ENCODE assay signal across 33 cellular contexts in genomic region chr12:46952880-46953517, GRCh38.
"Had no signal": no experiment of that assay in that cellular context is flagged by ENCODE, and none has a peak within 500 bp of the region (broad histone marks: within the 10 kb centered on the region; RNA-seq: fewer than 3 reads in every experiment).

No MANE protein-coding gene starts in this region.

- H3K4me3 Mint-ChIP-seq: activated B cell treated with CpG ODN at 0.5 μM for 24 hours; activated CD4-positive, alpha-beta memory T cell treated with anti-CD3 and anti-CD28 coated beads for 36 hours; activated CD4-positive, alpha-beta T cell treated with anti-CD3 and anti-CD28 coated beads, Interleukin-2, amount 10 ng/mL, durations not matched to agents 24 days and 14 days; activated naive CD4-positive, alpha-beta T cell treated with anti-CD3 and anti-CD28 coated beads, Interleukin-2, amount 10 ng/mL, durations not matched to agents 7 days and 5 days; activated T-helper 1 cell treated with anti-CD3 and anti-CD28 coated beads, Interleukin-12 subunit alpha, Interleukin-12 subunit beta, Interleukin-2, Interleukin-4 antibody, amounts not matched to agents 30 ng/mL and 10 ng/mL and 1 ng/mL, durations not matched to agents 14 hours and 24 hours and 36 hours; T-helper 17 cell; T-helper 2 cell treated with Interferon-gamma antibody and Interleukin-4, amounts not matched to agents 5 μg/mL and 100 μg/mL, for 36 hours had no signal

- H3K9me3 ChIP-seq: adrenal gland, body of pancreas, esophagus squamous epithelium, gastroesophageal sphincter, heart right ventricle had no signal

- H3K27ac ChIP-seq: adrenal gland, body of pancreas, epithelial cell of prostate, esophagus squamous epithelium, gastroesophageal sphincter, heart right ventricle, hepatocyte, WERI-Rb-1 had no signal

- H3K4me2 ChIP-seq: hepatocyte had no signal

- H3K4me3 ChIP-seq: adrenal gland, body of pancreas, esophagus squamous epithelium, gastroesophageal sphincter, heart right ventricle, hepatocyte had no signal

- H3K27me3 ChIP-seq: adrenal gland, body of pancreas, esophagus squamous epithelium, gastroesophageal sphincter, hepatocyte had no signal

- H3K4me1 Mint-ChIP-seq: activated B cell treated with CpG ODN at 0.5 μM for 24 hours; activated CD4-positive, alpha-beta T cell treated with anti-CD3 and anti-CD28 coated beads, Interleukin-2, amount 10 ng/mL, durations not matched to agents 24 days and 14 days; activated naive CD4-positive, alpha-beta T cell treated with anti-CD3 and anti-CD28 coated beads, Interleukin-2, amount 10 ng/mL, durations not matched to agents 7 days and 5 days; T-helper 17 cell had no signal

- FAIRE-seq: colon, endometrium, endothelial cell of umbilical vein had no signal

- H3K4me1 ChIP-seq: body of pancreas, gastroesophageal sphincter had no signal

- DNase-seq: activated B cell treated with CpG ODN at 0.5 μM for 24 hours; activated CD4-positive, alpha-beta memory T cell treated with anti-CD3 and anti-CD28 coated beads for 36 hours; activated CD4-positive, alpha-beta T cell treated with anti-CD3 and anti-CD28 coated beads, Interleukin-2, amount 10 ng/mL, durations not matched to agents 24 days and 14 days; activated CD8-positive, alpha-beta memory T cell treated with anti-CD3 and anti-CD28 coated beads for 24 hours; activated gamma-delta T cell; activated naive CD4-positive, alpha-beta T cell; activated naive CD4-positive, alpha-beta T cell treated with anti-CD3 and anti-CD28 coated beads, Interleukin-2, amount 10 ng/mL, durations not matched to agents 7 days and 5 days; activated T-cell treated with anti-CD3 and anti-CD28 coated beads, Interleukin-2, amount 50 U/mL, for 1 hour; activated T-cell treated with anti-CD3 and anti-CD28 coated beads, Interleukin-2, amount 50 U/mL, for 48 hours; adrenal gland; amygdala; aorta; body of pancreas; caudate nucleus; effector CD8-positive, alpha-beta T cell; esophagus squamous epithelium; foreskin melanocyte; heart right ventricle; T-helper 1 cell; T-helper 17 cell; T1000; WERI-Rb-1 had no signal

- H3K79me2 ChIP-seq: hepatocyte had no signal

- H3K36me3 Mint-ChIP-seq: activated CD4-positive, alpha-beta memory T cell treated with anti-CD3 and anti-CD28 coated beads for 36 hours; activated naive CD4-positive, alpha-beta T cell treated with anti-CD3 and anti-CD28 coated beads, Interleukin-2, amount 10 ng/mL, durations not matched to agents 7 days and 5 days; activated naive CD4-positive, alpha-beta T cell treated with anti-CD3 and anti-CD28 coated beads, Interleukin-2, amount 50 U/mL, for 72 hours had no signal

- H2AFZ ChIP-seq: hepatocyte had no signal

- H3K27ac Mint-ChIP-seq: activated B cell treated with CpG ODN at 0.5 μM for 24 hours; activated CD4-positive, alpha-beta memory T cell treated with anti-CD3 and anti-CD28 coated beads for 36 hours; activated CD4-positive, alpha-beta T cell treated with anti-CD3 and anti-CD28 coated beads, Interleukin-2, amount 10 ng/mL, durations not matched to agents 24 days and 14 days; activated naive CD4-positive, alpha-beta T cell treated with anti-CD3 and anti-CD28 coated beads, Interleukin-2, amount 10 ng/mL, durations not matched to agents 7 days and 5 days; activated T-helper 1 cell treated with anti-CD3 and anti-CD28 coated beads, Interleukin-12 subunit alpha, Interleukin-12 subunit beta, Interleukin-2, Interleukin-4 antibody, amounts not matched to agents 30 ng/mL and 10 ng/mL and 1 ng/mL, durations not matched to agents 14 hours and 24 hours and 36 hours; activated T-helper 2 cell treated with anti-CD3 and anti-CD28 coated beads, Interferon-gamma antibody, Interleukin-2, Interleukin-4, amounts not matched to agents 10 μg/mL and 5 μg/mL and 100 μg/mL, durations not matched to agents 14 hours and 24 hours and 36 hours; T-helper 17 cell; T-helper 2 cell treated with Interferon-gamma antibody and Interleukin-4, amounts not matched to agents 5 μg/mL and 100 μg/mL, for 36 hours had no signal

- ATAC-seq: activated CD4-positive, CD25-positive, alpha-beta regulatory T cell treated with anti-CD3 and anti-CD28 coated beads, Interleukin-2, amount 50 U/mL, for 24 hours; activated naive CD4-positive, alpha-beta T cell treated with anti-CD3 and anti-CD28 coated beads, Interleukin-2, amount 50 U/mL, for 72 hours; body of pancreas; gastroesophageal sphincter; heart right ventricle; T-helper 17 cell had no signal

- H3K9me3 Mint-ChIP-seq: activated B cell treated with CpG ODN at 0.5 μM for 24 hours; activated CD4-positive, alpha-beta memory T cell treated with anti-CD3 and anti-CD28 coated beads for 36 hours; activated CD4-positive, alpha-beta T cell treated with anti-CD3 and anti-CD28 coated beads, Interleukin-2, amount 10 ng/mL, durations not matched to agents 24 days and 14 days; activated naive CD4-positive, alpha-beta T cell treated with anti-CD3 and anti-CD28 coated beads, Interleukin-2, amount 10 ng/mL, durations not matched to agents 7 days and 5 days; activated naive CD4-positive, alpha-beta T cell treated with anti-CD3 and anti-CD28 coated beads, Interleukin-2, amount 50 U/mL, for 72 hours; activated T-helper 1 cell treated with anti-CD3 and anti-CD28 coated beads, Interleukin-12 subunit alpha, Interleukin-12 subunit beta, Interleukin-2, Interleukin-4 antibody, amounts not matched to agents 30 ng/mL and 10 ng/mL and 1 ng/mL, durations not matched to agents 14 hours and 24 hours and 36 hours; activated T-helper 2 cell treated with anti-CD3 and anti-CD28 coated beads, Interferon-gamma antibody, Interleukin-2, Interleukin-4, amounts not matched to agents 10 μg/mL and 5 μg/mL and 100 μg/mL, durations not matched to agents 14 hours and 24 hours and 36 hours; T-helper 2 cell treated with Interferon-gamma antibody and Interleukin-4, amounts not matched to agents 5 μg/mL and 100 μg/mL, for 36 hours had no signal

- H3K36me3 ChIP-seq: adrenal gland, esophagus squamous epithelium, gastroesophageal sphincter, heart right ventricle, WERI-Rb-1 had no signal
